Comparison of ENCODE assay signal across 21 cellular contexts in the genomic region with DNA sequence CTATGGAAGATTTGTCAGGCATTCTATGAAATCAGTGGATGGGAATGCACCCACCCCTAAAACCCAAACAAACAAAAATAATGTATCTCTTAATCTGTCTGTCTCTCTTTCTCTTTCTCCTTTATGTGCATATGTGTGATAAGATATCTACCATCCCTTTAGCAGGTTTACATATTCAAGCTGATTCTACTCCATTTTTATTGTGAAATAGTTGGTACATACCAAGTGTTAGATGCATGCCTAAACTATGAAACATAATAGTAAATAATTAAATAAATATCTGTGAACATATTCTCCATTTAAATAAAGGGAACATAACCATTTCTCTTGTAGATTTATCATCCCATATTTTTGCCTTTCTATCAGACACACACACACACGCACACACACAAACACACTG.
"Had no signal": no experiment of that assay in that cellular context is flagged by ENCODE, and none has a peak within 500 bp of the region (broad histone marks: within the 10 kb centered on the region; RNA-seq: fewer than 3 reads in every experiment).

No MANE protein-coding gene starts in this region.

- H3K4me1 ChIP-seq: esophagus muscularis mucosa, gastrocnemius medialis, heart right ventricle, pancreas had no signal

- DNase-seq: effector memory CD4-positive, alpha-beta T cell; gastrocnemius medialis; heart right ventricle; hypothalamus; islet precursor cell; left cardiac atrium; left ventricle myocardium superior; mesendoderm; naive B cell; occipital lobe; pancreas; right cardiac atrium; stimulated activated CD4-positive, alpha-beta T cell treated with anti-CD3 and anti-CD28 coated beads, Interleukin-2, amount 100 ng/mL, for 48 hours; stimulated activated naive CD4-positive, alpha-beta T cell treated with Interleukin-2 at 50 U/mL for 16 hours; trophoblast cell had no signal

- H3K4me2 ChIP-seq: smooth muscle cell had no signal

- H3K4me3 Mint-ChIP-seq: naive B cell, nephron had no signal

- ATAC-seq: gastrocnemius medialis, heart right ventricle, left cardiac atrium, left ventricle myocardium superior, pancreas, right cardiac atrium had no signal

- H3K27ac ChIP-seq: epithelial cell of prostate, esophagus muscularis mucosa, gastrocnemius medialis, heart right ventricle, pancreas had no signal

- H3K36me3 ChIP-seq: esophagus muscularis mucosa, gastrocnemius medialis, heart right ventricle, pancreas had no signal

- H3K4me3 ChIP-seq: esophagus muscularis mucosa, gastrocnemius medialis, heart right ventricle, pancreas, smooth muscle cell had no signal

- H3K9me3 ChIP-seq: gastrocnemius medialis, pancreas had no signal

- H3K27me3 Mint-ChIP-seq: naive B cell, progenitor cell of endocrine pancreas had no signal

- H3K27ac Mint-ChIP-seq: naive B cell, nephron, progenitor cell of endocrine pancreas had no signal

- H3K27me3 ChIP-seq: esophagus muscularis mucosa, gastrocnemius medialis, heart right ventricle, pancreas had no signal

- FAIRE-seq: endometrium, pancreas had no signal

- H3K36me3 Mint-ChIP-seq: naive B cell had no signal
